ENCODE assay signal across 8 cellular contexts in the genomic region with DNA sequence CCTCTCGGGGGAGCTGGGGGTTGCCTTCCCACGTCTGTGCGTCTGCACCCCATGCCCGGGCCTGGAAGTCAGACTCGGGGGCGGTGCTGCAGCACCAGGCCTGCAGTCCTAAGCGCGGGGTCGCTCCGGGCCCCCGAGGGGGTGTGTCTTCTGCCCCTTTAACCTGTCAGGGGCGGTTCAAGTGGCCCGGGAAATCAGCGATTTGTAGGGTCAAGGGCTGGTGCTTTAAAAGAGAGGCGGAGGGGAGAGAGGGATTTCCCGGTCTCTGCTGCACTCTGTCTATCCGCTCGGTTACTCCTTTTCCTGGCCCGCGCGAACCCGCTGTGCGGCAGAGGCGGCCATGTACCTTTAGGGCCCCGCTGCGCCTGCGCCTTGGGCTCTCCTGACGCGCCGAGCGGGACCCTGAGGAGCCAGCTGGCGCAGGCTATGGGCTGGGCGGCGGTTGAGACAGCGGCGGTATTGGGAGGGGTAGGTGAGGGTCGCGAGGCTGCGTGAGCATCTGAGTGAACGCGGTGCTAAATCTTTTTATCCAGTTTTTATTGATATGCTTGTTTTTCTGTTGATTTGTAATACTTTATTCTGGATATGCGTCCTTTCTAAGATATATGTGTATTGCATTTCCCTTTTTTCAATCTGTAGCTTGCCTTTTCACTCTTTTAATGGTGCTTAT.
DNase-seq lines count a peak whose midpoint lies in the region; ATAC-seq and TF ChIP-seq lines count a peak whose summit lies in the region.
"Not testable (repeated sequence)": the region's sequence is repeated elsewhere in the genome, so short reads cannot be mapped to it uniquely, and the experiment has no call there.

No MANE protein-coding gene starts in this region.

- intact Hi-C loops in head of caudate nucleus (cut with DNase I) = not testable (repeated sequence)

- peak overlapping the region; percentile 46 for H3K27ac Mint-ChIP-seq in activated naive CD8-positive, alpha-beta T cell treated with anti-CD3 and anti-CD28 coated beads for 36 hours
- H3K27ac Mint-ChIP-seq in stimulated activated effector memory CD8-positive, alpha-beta T cell treated with anti-CD3 and anti-CD28 coated beads, Interleukin-12 subunit alpha, Interleukin-12 subunit beta, amount 100 ng/mL, for 72 hours = not testable (repeated sequence)

- not testable (repeated sequence) for H3K9me3 ChIP-seq in neutrophil

- DNase-seq in DMS53 (lab: John Stamatoyannopoulos, UW) = peak; percentile 90
- peak; percentile 65 to 77 for DNase-seq in NCI-H1930 (lab: John Stamatoyannopoulos, UW)
- peak; percentile 13 for DNase-seq in T1000 (lab: John Stamatoyannopoulos, UW)
- DNase-seq in activated naive CD8-positive, alpha-beta T cell treated with anti-CD3 and anti-CD28 coated beads for 36 hours = peak; percentile 85
- peak; percentile 53 to 87 (median 72) for DNase-seq in head of caudate nucleus
- peak; percentile 60 to 84 for DNase-seq in stimulated activated effector memory CD8-positive, alpha-beta T cell treated with anti-CD3 and anti-CD28 coated beads, Interleukin-12 subunit alpha, Interleukin-12 subunit beta, amount 100 ng/mL, for 72 hours (ENCODE audit: low spot score in 2 of 2)

- not testable (repeated sequence) for H3K9me3 Mint-ChIP-seq in activated naive CD8-positive, alpha-beta T cell treated with anti-CD3 and anti-CD28 coated beads for 36 hours; stimulated activated effector memory CD8-positive, alpha-beta T cell treated with anti-CD3 and anti-CD28 coated beads, Interleukin-12 subunit alpha, Interleukin-12 subunit beta, amount 100 ng/mL, for 72 hours

- ATAC-seq in HG02763 (IDR thresholded peaks at IDR 0.05; ENCODE audit: unreplicated experiment) = peak; percentile 89
- peak; percentile 100 for ATAC-seq in stimulated activated effector memory CD8-positive, alpha-beta T cell treated with anti-CD3 and anti-CD28 coated beads, Interleukin-12 subunit alpha, Interleukin-12 subunit beta, amount 100 ng/mL, for 72 hours

- peak overlapping the region; percentile 38 to 60 for H3K4me3 ChIP-seq in neutrophil (ENCODE audit: low read depth in 1 of 2, low read length in 1 of 2)

- H3K27me3 Mint-ChIP-seq in activated naive CD8-positive, alpha-beta T cell treated with anti-CD3 and anti-CD28 coated beads for 36 hours = not testable (repeated sequence)

- H3K36me3 ChIP-seq in neutrophil = not testable (repeated sequence)

- not testable (repeated sequence) for H3K27ac ChIP-seq in neutrophil

- not testable (repeated sequence) for H3K36me3 Mint-ChIP-seq in activated naive CD8-positive, alpha-beta T cell treated with anti-CD3 and anti-CD28 coated beads for 36 hours; stimulated activated effector memory CD8-positive, alpha-beta T cell treated with anti-CD3 and anti-CD28 coated beads, Interleukin-12 subunit alpha, Interleukin-12 subunit beta, amount 100 ng/mL, for 72 hours

- not testable (repeated sequence) for TF ChIP-seq CTCF in neutrophil (IDR thresholded peaks at IDR 0.05)

- H3K4me1 ChIP-seq in neutrophil (ENCODE audit: control insufficient read depth in 1 of 2, insufficient read depth in 1 of 2, low read depth in 1 of 2, low read length in 1 of 2) = not testable (repeated sequence)

- H3K27me3 ChIP-seq in neutrophil = not testable (repeated sequence)

- H3K4me3 Mint-ChIP-seq in activated naive CD8-positive, alpha-beta T cell treated with anti-CD3 and anti-CD28 coated beads for 36 hours = peak overlapping the region; percentile 76
- peak overlapping the region; percentile 68 for H3K4me3 Mint-ChIP-seq in stimulated activated effector memory CD8-positive, alpha-beta T cell treated with anti-CD3 and anti-CD28 coated beads, Interleukin-12 subunit alpha, Interleukin-12 subunit beta, amount 100 ng/mL, for 72 hours

- H3K4me1 Mint-ChIP-seq in activated naive CD8-positive, alpha-beta T cell treated with anti-CD3 and anti-CD28 coated beads for 36 hours; stimulated activated effector memory CD8-positive, alpha-beta T cell treated with anti-CD3 and anti-CD28 coated beads, Interleukin-12 subunit alpha, Interleukin-12 subunit beta, amount 100 ng/mL, for 72 hours: not testable (repeated sequence)

Comparison
In these comparisons a context has a peak if more than half of its experiments do, and no peak if none do; other contexts are left out.
1. DNase-seq: peak in every context shown above with its lines; median percentile 90 in DMS53; 85 in activated naive CD8-positive, alpha-beta T cell treated with anti-CD3 and anti-CD28 coated beads for 36 hours; 72 in head of caudate nucleus; 72 in stimulated activated effector memory CD8-positive, alpha-beta T cell treated with anti-CD3 and anti-CD28 coated beads, Interleukin-12 subunit alpha, Interleukin-12 subunit beta, amount 100 ng/mL, for 72 hours; 71 in NCI-H1930; 13 in T1000.